ENCODE assay signal across 1 cellular context in genomic region chr1:25785321-25786067, GRCh38.
TF ChIP-seq lines count a peak whose summit lies in the region.

No MANE protein-coding gene starts in this region.

TF ChIP-seq in K562, 482 proteins besides CTCF, POLR2A, EP300 and RAD21:
- TF ChIP-seq HBP1 (CRISPR knock-in tag; IDR thresholded peaks at IDR 0.05) (no peak), HDAC6 (IDR thresholded peaks at IDR 0.05; ENCODE audit: low read depth, low read length) (no peak), ZFX (CRISPR knock-in tag; IDR thresholded peaks at IDR 0.05) (0 out of 2 replicates have a peak, but pooled peaks have one; percentile 7), TAL1 (IDR thresholded peaks at IDR 0.05) (no peak), FOSL1 (tag; conservative IDR thresholded peaks at IDR 0.05) (no peak), ZFP36 (IDR thresholded peaks at IDR 0.05; ENCODE audit: low read depth, low read length, partially characterized antibody) (peak; percentile 43), NR2C2 (CRISPR knock-in tag; IDR thresholded peaks at IDR 0.05) (no peak), NR2C2 (tag; IDR thresholded peaks at IDR 0.05) (peak; percentile 26; the same call in 1 of the 2 replicates)
